11 cellular contexts compared by ENCODE assay signal in the genomic region with DNA sequence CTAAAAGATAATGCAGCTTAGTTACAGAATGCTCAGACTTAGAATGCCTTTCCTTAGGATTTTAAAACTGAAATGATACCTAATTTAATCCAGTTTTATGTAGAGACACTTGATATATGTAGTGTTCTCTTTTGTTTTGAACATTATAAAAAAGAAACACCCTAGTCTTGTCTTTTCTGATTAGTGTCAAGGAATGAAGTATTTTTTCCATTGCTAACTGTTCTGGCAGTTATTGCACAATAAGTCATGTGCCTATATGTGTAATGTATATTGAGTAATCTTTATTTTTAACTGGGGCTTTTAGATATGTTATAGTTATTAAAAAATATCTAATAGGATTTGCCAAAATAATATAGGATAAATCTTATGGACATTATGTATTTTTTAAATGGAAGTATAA. TPM values are rescaled to one million over a fixed set of nuclear protein-coding genes. Genes with fewer than 3 reads are reported as not detected.
DNase-seq lines count a peak whose midpoint lies in the region; ATAC-seq and TF ChIP-seq lines count a peak whose summit lies in the region.
"Had no signal": no experiment of that assay in that cellular context is flagged by ENCODE, and none has a peak within 500 bp of the region (broad histone marks: within the 10 kb centered on the region; RNA-seq: fewer than 3 reads in every experiment).

No MANE protein-coding gene starts in this region.

- no peaks in the 10 kb centered on the region for H3K36me3 ChIP-seq in CD4-positive, CD25-positive, alpha-beta regulatory T cell (ENCODE audit: control insufficient read depth, insufficient read depth, low read length)
- no peaks in the 10 kb centered on the region for H3K36me3 ChIP-seq in IMR-90 (ENCODE audit: control insufficient read depth, insufficient read depth, low read length)

- CTCF ChIA-PET in IMR-90 (lab: Yijun Ruan, JAX): no interaction called here

- H4K8ac ChIP-seq in IMR-90 (ENCODE audit: low read depth in 2 of 2, low read length in 2 of 2): no peak overlapping the region

- no peak overlapping the region for H3K4ac ChIP-seq in IMR-90 (ENCODE audit: low read depth, low read length)

- H2BK120ac ChIP-seq in IMR-90 (ENCODE audit: low read depth, low read length): no peak overlapping the region

- no peak overlapping the region for H4K91ac ChIP-seq in IMR-90 (ENCODE audit: insufficient read depth, low read depth, low read length)

- H3K9me3 Mint-ChIP-seq in CD4-positive, CD25-positive, alpha-beta regulatory T cell: no peaks in the 10 kb centered on the region
- no peaks in the 10 kb centered on the region for H3K9me3 Mint-ChIP-seq in activated naive CD8-positive, alpha-beta T cell (ENCODE audit: low read depth)
- H3K9me3 Mint-ChIP-seq in mesothelial cell of epicardium: no peaks in the 10 kb centered on the region
- H3K9me3 Mint-ChIP-seq: GM23338 had no signal

- H3K79me1 ChIP-seq in IMR-90 (ENCODE audit: low read depth in 1 of 2, low read length in 2 of 2): peaks cover 0 to 40% of the 10 kb centered on the region in 2 experiments; a peak in 3 of 4 replicates

- TF ChIP-seq POLR2A in IMR-90 (IDR thresholded peaks at IDR 0.05; ENCODE audit: low read depth, low read length): no peak

- no peak overlapping the region for H3K56ac ChIP-seq in IMR-90 (ENCODE audit: extremely low read depth, insufficient read depth, low read length)

- no peak for ATAC-seq in CD4-positive, CD25-positive, alpha-beta regulatory T cell (ENCODE audit: low read depth in 2 of 2)
- ATAC-seq in IMR-90 (ENCODE audit: low read depth): no peak
- ATAC-seq: gastroesophageal sphincter, GM23338, Panc1 had no signal

- H3K36me3 Mint-ChIP-seq in CD4-positive, CD25-positive, alpha-beta regulatory T cell: peaks cover 7% of the 10 kb centered on the region
- peaks cover 2% of the 10 kb centered on the region for H3K36me3 Mint-ChIP-seq in activated naive CD8-positive, alpha-beta T cell
- peaks cover 5% of the 10 kb centered on the region for H3K36me3 Mint-ChIP-seq in mesothelial cell of epicardium

- H3K9ac ChIP-seq in IMR-90 (ENCODE audit: low read depth, low read length): no peak overlapping the region

- POLR2A ChIA-PET in IMR-90 (lab: Charles Lee; ENCODE audit: unreplicated experiment): no interaction called here

- peak overlapping the region; percentile 26 for H3K4me3 ChIP-seq in CD4-positive, CD25-positive, alpha-beta regulatory T cell (ENCODE audit: low read depth, low read length)
- no peak overlapping the region for H3K4me3 ChIP-seq in IMR-90 (ENCODE audit: insufficient read depth, low read depth, low read length)
- H3K4me3 ChIP-seq: gastroesophageal sphincter, GM23338 had no signal

- TF ChIP-seq RAD21 in IMR-90 (IDR thresholded peaks at IDR 0.05; ENCODE audit: low read length): no peak

- H3K27me3 Mint-ChIP-seq in CD4-positive, CD25-positive, alpha-beta regulatory T cell: no peaks in the 10 kb centered on the region
- no peaks in the 10 kb centered on the region for H3K27me3 Mint-ChIP-seq in activated naive CD8-positive, alpha-beta T cell
- H3K27me3 Mint-ChIP-seq in mesothelial cell of epicardium (ENCODE audit: low read depth): no peaks in the 10 kb centered on the region

- no peak for DNase-seq in CD4-positive, CD25-positive, alpha-beta regulatory T cell
- DNase-seq in IMR-90: peak; percentile 12
- DNase-seq in iris pigment epithelial cell (ENCODE audit: low read depth): peak; percentile 69
- DNase-seq in NCI-H1105 (lab: John Stamatoyannopoulos, UW): no peak
- DNase-seq in mesothelial cell of epicardium (ENCODE audit: low spot score in 2 of 2, unreplicated experiment in 2 of 2): no peak
- DNase-seq in NCI-H2029 treated with DMSO at 0.1 percent for 48 hours (lab: John Stamatoyannopoulos, UW): no peak
- DNase-seq in OCI-M2 (lab: John Stamatoyannopoulos, UW; ENCODE audit: unreplicated experiment): no peak

- no peak overlapping the region for H3K4me2 ChIP-seq in IMR-90 (ENCODE audit: low read depth, low read length)
- H3K4me2 ChIP-seq: GM23338 had no signal

- no peak overlapping the region for H3K14ac ChIP-seq in IMR-90 (replicated peaks; ENCODE audit: low read depth, low read length)

- no peak overlapping the region for H2BK15ac ChIP-seq in IMR-90 (ENCODE audit: low read depth, low read length)

- H2BK5ac ChIP-seq in IMR-90 (ENCODE audit: low read depth, low read length, poor library complexity, severe bottlenecking): no peak overlapping the region

- peaks cover 42% of the 10 kb centered on the region for H3K4me1 ChIP-seq in CD4-positive, CD25-positive, alpha-beta regulatory T cell (ENCODE audit: control insufficient read depth, insufficient read depth, low read length, poor library complexity, severe bottlenecking)
- peaks cover 2% of the 10 kb centered on the region; the same call in 1 of the 2 replicates for H3K4me1 ChIP-seq in IMR-90 (ENCODE audit: control insufficient read depth, insufficient read depth, low read length)

- no peak overlapping the region for H2AK5ac ChIP-seq in IMR-90 (ENCODE audit: low read depth, low read length)

- no peak overlapping the region for H4K5ac ChIP-seq in IMR-90 (ENCODE audit: low read depth, low read length)

- H2AK9ac ChIP-seq in IMR-90 (replicated peaks; ENCODE audit: low read depth, low read length, poor library complexity): no peak overlapping the region

- in situ Hi-C loops in IMR-90 (cut with MboI; ENCODE audit: low sequenced_read_pairs): loop anchor here (10.0 kb wide), 1 partner anchor 142 kb away; no protein-coding TSS in a partner anchor

- peaks cover 66% of the 10 kb centered on the region for H4K20me1 ChIP-seq in IMR-90 (ENCODE audit: insufficient read depth, low read length)

- dilution Hi-C loops in IMR-90 (cut with HindIII; ENCODE audit: low sequenced_read_pairs, unreplicated experiment): no loop called here

- 0 out of 2 replicates have a peak, but pooled peaks cover 3% of the 10 kb centered on the region for H3K9me1 ChIP-seq in IMR-90 (ENCODE audit: insufficient read depth, low read length)

- H3K18ac ChIP-seq in IMR-90 (ENCODE audit: low read depth, low read length): no peak overlapping the region

- peak overlapping the region in 1 of 4 donors; percentile 64 for H3K4me3 Mint-ChIP-seq in CD4-positive, CD25-positive, alpha-beta regulatory T cell
- peak overlapping the region; percentile 40 for H3K4me3 Mint-ChIP-seq in activated naive CD8-positive, alpha-beta T cell
- no peak overlapping the region for H3K4me3 Mint-ChIP-seq in mesothelial cell of epicardium
- H3K4me3 Mint-ChIP-seq: GM23338 had no signal

- no TSS peak for BruUV-seq in IMR-90 (replicated peaks; lab: Mats Ljungman, UMichigan)

- H3K23ac ChIP-seq in IMR-90 (ENCODE audit: low read depth, low read length): no peak overlapping the region

- H3K9me3 ChIP-seq in CD4-positive, CD25-positive, alpha-beta regulatory T cell (ENCODE audit: control insufficient read depth in 2 of 2, low read length in 2 of 2): no peaks in the 10 kb centered on the region
- no peaks in the 10 kb centered on the region for H3K9me3 ChIP-seq in IMR-90 (ENCODE audit: control insufficient read depth, insufficient read depth, low read length)
- H3K9me3 ChIP-seq: gastroesophageal sphincter had no signal

- TF ChIP-seq CTCF in IMR-90 (conservative IDR thresholded peaks at IDR 0.05; ENCODE audit: low read depth, low read length) (no peak), mesothelial cell of epicardium (IDR thresholded peaks at IDR 0.05; ENCODE audit: unreplicated experiment) (no peak)

- peak overlapping the region; percentile 29 for H3K27ac ChIP-seq in CD4-positive, CD25-positive, alpha-beta regulatory T cell (ENCODE audit: insufficient read depth, low read length, poor library complexity, severe bottlenecking)
- H3K27ac ChIP-seq in IMR-90 (ENCODE audit: insufficient read depth, low read length): no peak overlapping the region
- H3K27ac ChIP-seq: gastroesophageal sphincter had no signal

- peaks cover 31 to 78% (median 56%) of the 10 kb centered on the region in 4 donors for H3K4me1 Mint-ChIP-seq in CD4-positive, CD25-positive, alpha-beta regulatory T cell
- peaks cover 61% of the 10 kb centered on the region for H3K4me1 Mint-ChIP-seq in activated naive CD8-positive, alpha-beta T cell (ENCODE audit: low read depth)
- peaks cover 15% of the 10 kb centered on the region for H3K4me1 Mint-ChIP-seq in mesothelial cell of epicardium

- H3K27ac Mint-ChIP-seq in CD4-positive, CD25-positive, alpha-beta regulatory T cell: peak overlapping the region in 1 of 3 donors; percentile 2
- H3K27ac Mint-ChIP-seq in activated naive CD8-positive, alpha-beta T cell: peak overlapping the region; percentile 72
- H3K27ac Mint-ChIP-seq in mesothelial cell of epicardium: no peak overlapping the region
- H3K27ac Mint-ChIP-seq: GM23338 had no signal

- intact Hi-C loops in IMR-90 (cut with micrococcal nuclease): loop anchor here (5.0 kb wide), 1 partner anchor 36 kb away; no protein-coding TSS in a partner anchor

- no peak overlapping the region for H2BK20ac ChIP-seq in IMR-90 (ENCODE audit: low read depth, low read length)

- no peaks in the 10 kb centered on the region for H3K27me3 ChIP-seq in CD4-positive, CD25-positive, alpha-beta regulatory T cell (ENCODE audit: control insufficient read depth, insufficient read depth, low read length)
- no peaks in the 10 kb centered on the region for H3K27me3 ChIP-seq in IMR-90 (ENCODE audit: control insufficient read depth, insufficient read depth, low read length)
- H3K27me3 ChIP-seq: gastroesophageal sphincter had no signal

- no peak overlapping the region for H2AFZ ChIP-seq in IMR-90 (replicated peaks; ENCODE audit: low read length, poor library complexity)
- H2AFZ ChIP-seq: GM23338 had no signal

TF ChIP-seq in IMR-90, 13 proteins besides CTCF, POLR2A, EP300 and RAD21:
- TF ChIP-seq, protein P1, sequence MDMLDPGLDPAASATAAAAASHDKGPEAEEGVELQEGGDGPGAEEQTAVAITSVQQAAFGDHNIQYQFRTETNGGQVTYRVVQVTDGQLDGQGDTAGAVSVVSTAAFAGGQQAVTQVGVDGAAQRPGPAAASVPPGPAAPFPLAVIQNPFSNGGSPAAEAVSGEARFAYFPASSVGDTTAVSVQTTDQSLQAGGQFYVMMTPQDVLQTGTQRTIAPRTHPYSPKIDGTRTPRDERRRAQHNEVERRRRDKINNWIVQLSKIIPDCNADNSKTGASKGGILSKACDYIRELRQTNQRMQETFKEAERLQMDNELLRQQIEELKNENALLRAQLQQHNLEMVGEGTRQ (IDR thresholded peaks at IDR 0.05; ENCODE audit: low read depth, low read length): no peak
- TF ChIP-seq CEBPB (IDR thresholded peaks at IDR 0.05; ENCODE audit: low read depth, low read length): peak; percentile 96

RNA-seq across cellular contexts. Expression of a gene that starts 4.5 kb away (rescaled TPM):
- total RNA-seq in CD4-positive, CD25-positive, alpha-beta regulatory T cell: 43.0 TPM
- polyA plus RNA-seq in CD4-positive, CD25-positive, alpha-beta regulatory T cell: 10 to 100 TPM; 54.2 to 67.4 (median 57.5) TPM
- total RNA-seq in IMR-90 (2012; rRNA removed) (47.0 and 62.5 TPM in 2 replicates), mesothelial cell of epicardium (33.5 to 36.9 TPM (median 35.2 TPM) in 3 replicates)
- 23.8 and 32.3 TPM in 2 replicates for polyA plus RNA-seq in IMR-90 (2012; rRNA removed)
- polyA plus RNA-seq in IMR-90 (2012; cell fraction: cytosol; rRNA removed): 13.0 and 20.9 TPM in 2 replicates
- polyA plus RNA-seq in IMR-90 (2012; cell fraction: nucleus; rRNA removed; ENCODE audit: low replicate concordance): 17.4 and 28.8 TPM in 2 replicates

Comparison
In these comparisons a context has a peak if more than half of its experiments do, and no peak if none do; other contexts are left out.
1. DNase-seq: peak in IMR-90 (single experiment) and iris pigment epithelial cell (single experiment); none in CD4-positive, CD25-positive, alpha-beta regulatory T cell (0 of 3), NCI-H1105 (single experiment), mesothelial cell of epicardium (0 of 2), NCI-H2029 treated with DMSO at 0.1 percent for 48 hours (single experiment) and OCI-M2 (single experiment).